Comparison of ENCODE assay signal across 1 cellular context in genomic region chr6:170307080-170307545, GRCh38.
TF ChIP-seq lines count a peak whose summit lies in the region.

No MANE protein-coding gene starts in this region.

TF ChIP-seq in GM12878, 131 proteins besides CTCF, POLR2A, EP300 and RAD21:
- TF ChIP-seq PKNOX1 (IDR thresholded peaks at IDR 0.05): no peak
- 0 out of 2 replicates have a peak, but pooled peaks have one; percentile 1 for TF ChIP-seq SMC3 (IDR thresholded peaks at IDR 0.05; ENCODE audit: borderline replicate concordance, low read length)
- no peak for TF ChIP-seq USF2 (IDR thresholded peaks at IDR 0.05; ENCODE audit: borderline replicate concordance, low read depth, low read length)
- TF ChIP-seq SREBF1 (IDR thresholded peaks at IDR 0.05; ENCODE audit: low read length): no peak
- no peak for TF ChIP-seq TAF1 (IDR thresholded peaks at IDR 0.05; ENCODE audit: borderline replicate concordance, low read depth, low read length)
- 0 out of 2 replicates have a peak, but pooled peaks have one; percentile 11 for TF ChIP-seq LARP7 (IDR thresholded peaks at IDR 0.05)
- TF ChIP-seq IRF4 (IDR thresholded peaks at IDR 0.05; ENCODE audit: low read depth, low read length): no peak
- peak; percentile 82; the same call in 1 of the 2 replicates for TF ChIP-seq NR2F1 (conservative IDR thresholded peaks at IDR 0.05)
- no peak for TF ChIP-seq ZNF687 (IDR thresholded peaks at IDR 0.05)
- TF ChIP-seq BACH1 (IDR thresholded peaks at IDR 0.05; ENCODE audit: borderline replicate concordance): no peak
- no peak for TF ChIP-seq CREB1 (IDR thresholded peaks at IDR 0.05; ENCODE audit: low read depth)
- TF ChIP-seq SPI1 (IDR thresholded peaks at IDR 0.05; ENCODE audit: borderline replicate concordance, insufficient read depth, low read depth, low read length): no peak
- TF ChIP-seq HDGF (IDR thresholded peaks at IDR 0.05): 0 out of 2 replicates have a peak, but pooled peaks have one; percentile 7
- TF ChIP-seq RUNX3 (IDR thresholded peaks at IDR 0.05; ENCODE audit: low read length): no peak
- TF ChIP-seq RCOR1 (conservative IDR thresholded peaks at IDR 0.05; ENCODE audit: low read depth, low read length): no peak
- TF ChIP-seq SKIL (IDR thresholded peaks at IDR 0.05; ENCODE audit: low read depth, poor library complexity, severe bottlenecking): no peak
- no peak for TF ChIP-seq CUX1 (IDR thresholded peaks at IDR 0.05; ENCODE audit: insufficient replicate concordance, low read depth, low read length)
